6 cellular contexts compared by ENCODE assay signal in genomic region chr1:15471723-15472122, GRCh38. TPM values are rescaled to one million over a fixed set of nuclear protein-coding genes. Genes with fewer than 3 reads are reported as not detected.
"Had no signal": no experiment of that assay in that cellular context is flagged by ENCODE, and none has a peak within 500 bp of the region (broad histone marks: within the 10 kb centered on the region; RNA-seq: fewer than 3 reads in every experiment).

No MANE protein-coding gene starts in this region.

RNA-seq across cellular contexts. Expression of gene CELA2B, which starts 4.2 kb away (rescaled TPM):
- total RNA-seq: MCF 10A; PC-3; Peyer's patch; Right ventricle myocardium inferior; SK-MEL-5; T-helper 1 cell treated with Interleukin-12 subunit alpha and Interleukin-12 subunit beta and Interleukin-4 antibody, amounts not matched to agents 30 ng/mL and 1 ng/mL, for 36 hours had no signal

RNA-seq across cellular contexts. Expression of gene CELA2A, which starts 15.2 kb away (rescaled TPM):
- total RNA-seq: MCF 10A; PC-3; Peyer's patch; Right ventricle myocardium inferior; SK-MEL-5; T-helper 1 cell treated with Interleukin-12 subunit alpha and Interleukin-12 subunit beta and Interleukin-4 antibody, amounts not matched to agents 30 ng/mL and 1 ng/mL, for 36 hours had no signal

RNA-seq across cellular contexts. Expression of gene CTRC, which starts 33.5 kb away (rescaled TPM):
- total RNA-seq: MCF 10A, Right ventricle myocardium inferior, SK-MEL-5 had no signal
